ENCODE assay signal across 1 cellular context in genomic region chr1:26138974-26139558, GRCh38.
A peak's percentile ranks its signal among the peaks of the same experiment; 100 is the strongest.
TF ChIP-seq lines count a peak whose summit lies in the region.

No MANE protein-coding gene starts in this region.

TF ChIP-seq in K562, 482 proteins besides CTCF, POLR2A, EP300 and RAD21 (continues in another document):
- TF ChIP-seq KLF6 (CRISPR knock-in tag; IDR thresholded peaks at IDR 0.05; ENCODE audit: borderline replicate concordance) (no peak), HES1 (IDR thresholded peaks at IDR 0.05; ENCODE audit: low read depth) (no peak), ZHX1 (conservative IDR thresholded peaks at IDR 0.05; ENCODE audit: low read length) (no peak), FOXK2 (conservative IDR thresholded peaks at IDR 0.05 in 1 of 2, IDR thresholded peaks at IDR 0.05 in 1 of 2; ENCODE audit: low read depth in 2 of 2) (peak in 1 of 2 experiments; percentile 92; a peak in 2 of 4 replicates), ZNF224 (CRISPR knock-in tag; IDR thresholded peaks at IDR 0.05) (no peak), ZNF239 (CRISPR knock-in tag; IDR thresholded peaks at IDR 0.05) (no peak), ATF1 (CRISPR knock-in tag; IDR thresholded peaks at IDR 0.05) (no peak), ATF1 (tag; IDR thresholded peaks at IDR 0.05) (peak; percentile 27; the same call in 1 of the 2 replicates), JUND (IDR thresholded peaks at IDR 0.05; ENCODE audit: borderline replicate concordance, low read depth, low read length) (peak; percentile 58), JUND (tag; IDR thresholded peaks at IDR 0.05; ENCODE audit: borderline replicate concordance, low read depth, low read length) (peak; percentile 39; the same call in 1 of the 3 replicates), L3MBTL2 (IDR thresholded peaks at IDR 0.05) (peak; percentile 31; the same call in 1 of the 2 replicates), ZNF444 (CRISPR knock-in tag; IDR thresholded peaks at IDR 0.05) (no peak), ZNF785 (CRISPR knock-in tag; IDR thresholded peaks at IDR 0.05) (no peak), MECOM (CRISPR knock-in tag; IDR thresholded peaks at IDR 0.05) (peak; percentile 13; the same call in 1 of the 2 replicates), ZNF445 (CRISPR knock-in tag; IDR thresholded peaks at IDR 0.05; ENCODE audit: low read depth) (no peak), ZNF75A (CRISPR knock-in tag; IDR thresholded peaks at IDR 0.05) (no peak), POLR3G (IDR thresholded peaks at IDR 0.05; ENCODE audit: extremely low read depth, insufficient read length, insufficient replicate concordance) (no peak), KLF1 (tag; IDR thresholded peaks at IDR 0.05) (no peak), MNT (conservative IDR thresholded peaks at IDR 0.05) (no peak), NR1H2 (CRISPR knock-in tag; IDR thresholded peaks at IDR 0.05) (no peak), PURB (CRISPR knock-in tag; IDR thresholded peaks at IDR 0.05; ENCODE audit: low read depth) (no peak), ATF6 (CRISPR knock-in tag; IDR thresholded peaks at IDR 0.05) (no peak), IRF2 (CRISPR knock-in tag; IDR thresholded peaks at IDR 0.05) (no peak), PTTG1 (tag; IDR thresholded peaks at IDR 0.05; ENCODE audit: low read depth) (no peak), THRAP3 (IDR thresholded peaks at IDR 0.05; ENCODE audit: borderline replicate concordance) (no peak), CTCFL (IDR thresholded peaks at IDR 0.05; ENCODE audit: borderline replicate concordance, insufficient read depth, low read depth, low read length, poor library complexity, severe bottlenecking) (no peak), ZBTB43 (CRISPR knock-in tag; IDR thresholded peaks at IDR 0.05) (no peak), ZNF584 (CRISPR knock-in tag; IDR thresholded peaks at IDR 0.05; ENCODE audit: low read depth) (no peak), TGIF2 (CRISPR knock-in tag; IDR thresholded peaks at IDR 0.05) (no peak), BCLAF1 (IDR thresholded peaks at IDR 0.05; ENCODE audit: borderline replicate concordance in 1 of 2, control insufficient read depth in 1 of 2, low read depth in 2 of 2, low read length in 1 of 2) (0 out of 4 replicates have a peak, but pooled peaks of 1 of the 2 experiments have one; percentile 67), CREBBP (IDR thresholded peaks at IDR 0.05; ENCODE audit: low read depth, low read length) (no peak), TAL1 (IDR thresholded peaks at IDR 0.05) (no peak), MBD2 (IDR thresholded peaks at IDR 0.05; ENCODE audit: borderline replicate concordance, low read depth) (peak; percentile 3; the same call in 1 of the 2 replicates), PTBP1 (IDR thresholded peaks at IDR 0.05; ENCODE audit: low read depth, low read length) (no peak), BRD9 (IDR thresholded peaks at IDR 0.05; ENCODE audit: low read depth, partially characterized antibody) (peak; percentile 42), PRDM10 (IDR thresholded peaks at IDR 0.05; ENCODE audit: partially characterized antibody) (peak; percentile 99), ZNF146 (CRISPR knock-in tag; IDR thresholded peaks at IDR 0.05; ENCODE audit: unreplicated experiment) (no peak), ZBTB33 (CRISPR knock-in tag; IDR thresholded peaks at IDR 0.05) (no peak), TAF1 (IDR thresholded peaks at IDR 0.05; ENCODE audit: control insufficient read depth, extremely low read depth, insufficient read depth, low read length, severe bottlenecking) (no peak), PCBP1 (IDR thresholded peaks at IDR 0.05; ENCODE audit: low read depth, low read length, poor library complexity, severe bottlenecking) (no peak), BACH1 (tag; IDR thresholded peaks at IDR 0.05) (no peak), ZKSCAN1 (IDR thresholded peaks at IDR 0.05; ENCODE audit: low read depth, low read length) (peak; percentile 99)
